In the genomic region with DNA sequence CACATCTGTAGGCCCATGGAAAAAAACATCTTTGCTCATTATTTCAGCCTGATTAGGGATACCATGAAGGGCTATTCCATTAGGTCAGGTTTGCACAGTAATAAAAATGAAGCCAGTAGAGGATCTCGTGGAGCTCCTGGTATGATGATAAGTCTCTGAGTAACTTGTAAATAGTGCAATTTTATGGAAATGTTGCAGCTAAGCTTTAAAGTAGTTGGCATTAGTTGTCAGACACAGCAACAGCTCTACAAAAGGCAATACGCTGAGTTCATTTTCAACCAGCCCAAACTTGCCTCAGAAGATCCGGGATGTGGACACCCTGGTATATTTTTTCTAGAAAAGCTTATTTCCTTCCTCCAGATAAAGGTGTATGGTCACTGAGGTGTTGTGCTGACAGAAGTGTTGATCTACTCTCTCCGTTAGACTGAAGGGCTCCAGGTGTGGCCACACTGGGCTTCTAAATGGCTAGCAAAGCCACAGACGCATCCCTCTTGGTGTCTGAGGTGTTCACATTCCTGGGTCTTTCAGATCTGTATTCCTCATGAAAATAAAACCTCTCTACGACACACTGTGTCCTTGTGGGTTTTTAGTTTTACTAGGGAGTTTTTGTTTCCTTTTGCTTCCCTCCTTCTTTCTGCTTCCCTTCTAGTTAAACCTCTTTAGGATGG, we compare ENCODE assay signal across 19 cellular contexts.
"Had no signal": no experiment of that assay in that cellular context is flagged by ENCODE, and none has a peak within 500 bp of the region (broad histone marks: within the 10 kb centered on the region; RNA-seq: fewer than 3 reads in every experiment).

No MANE protein-coding gene starts in this region.

- DNase-seq: activated CD4-positive, alpha-beta T cell treated with anti-CD3 and anti-CD28 coated beads, Interleukin-2, amount 10 ng/mL, durations not matched to agents 7 days and 5 days; activated CD8-positive, alpha-beta T cell treated with anti-CD3 and anti-CD28 coated beads, Interleukin-2, amount 10 ng/mL, durations not matched to agents 7 days and 5 days; activated naive CD4-positive, alpha-beta T cell treated with anti-CD3 and anti-CD28 coated beads for 36 hours; activated naive CD8-positive, alpha-beta T cell treated with anti-CD3 and anti-CD28 coated beads, Interleukin-2, amount 50 U/mL, for 24 hours; activated T-cell treated with anti-CD3 and anti-CD28 coated beads, Interleukin-2, amount 50 U/mL, for 24 hours; anterior cingulate cortex; cerebellar nuclear complex; effector CD4-positive, alpha-beta T cell; hypothalamus; islet precursor cell; mucosa of descending colon; naive B cell; stimulated activated naive CD8-positive, alpha-beta T cell treated with anti-CD3 and anti-CD28 coated beads, Interleukin-15, Interleukin-2, amounts not matched to agents 100 U/mL and 50 U/mL, for 24 hours; uterus had no signal

- H3K27ac Mint-ChIP-seq: activated CD4-positive, alpha-beta T cell treated with anti-CD3 and anti-CD28 coated beads, Interleukin-2, amount 10 ng/mL, durations not matched to agents 7 days and 5 days; activated CD8-positive, alpha-beta T cell treated with anti-CD3 and anti-CD28 coated beads, Interleukin-2, amount 10 ng/mL, durations not matched to agents 7 days and 5 days; activated naive CD4-positive, alpha-beta T cell treated with anti-CD3 and anti-CD28 coated beads for 36 hours; activated naive CD8-positive, alpha-beta T cell treated with anti-CD3 and anti-CD28 coated beads, Interleukin-2, amount 50 U/mL, for 24 hours; activated T-cell treated with anti-CD3 and anti-CD28 coated beads, Interleukin-2, amount 50 U/mL, for 24 hours; activated T-helper 2 cell treated with anti-CD3 and anti-CD28 coated beads, Interferon-gamma antibody, Interleukin-2, Interleukin-4, amounts not matched to agents 10 μg/mL and 5 μg/mL and 100 μg/mL, durations not matched to agents 14 hours and 24 hours and 36 hours; naive B cell; T-helper 1 cell treated with Interleukin-12 subunit alpha and Interleukin-12 subunit beta and Interleukin-4 antibody, amounts not matched to agents 30 μg/mL and 1 μg/mL, for 36 hours had no signal

- H3K27ac ChIP-seq: neutrophil, tibial nerve, uterus had no signal

- H3K4me1 Mint-ChIP-seq: activated CD4-positive, alpha-beta T cell treated with anti-CD3 and anti-CD28 coated beads, Interleukin-2, amount 10 ng/mL, durations not matched to agents 7 days and 5 days; activated naive CD8-positive, alpha-beta T cell treated with anti-CD3 and anti-CD28 coated beads, Interleukin-2, amount 50 U/mL, for 24 hours; naive B cell had no signal

- H3K9me3 ChIP-seq: mucosa of descending colon, neutrophil, tibial nerve, uterus had no signal

- H3K36me3 Mint-ChIP-seq: naive B cell had no signal

- H3K9me3 Mint-ChIP-seq: activated CD4-positive, alpha-beta T cell treated with anti-CD3 and anti-CD28 coated beads, Interleukin-2, amount 10 ng/mL, durations not matched to agents 7 days and 5 days; activated naive CD4-positive, alpha-beta T cell treated with anti-CD3 and anti-CD28 coated beads for 36 hours; activated naive CD8-positive, alpha-beta T cell treated with anti-CD3 and anti-CD28 coated beads, Interleukin-2, amount 50 U/mL, for 24 hours; activated T-cell treated with anti-CD3 and anti-CD28 coated beads, Interleukin-2, amount 50 U/mL, for 24 hours; activated T-helper 2 cell treated with anti-CD3 and anti-CD28 coated beads, Interferon-gamma antibody, Interleukin-2, Interleukin-4, amounts not matched to agents 10 μg/mL and 5 μg/mL and 100 μg/mL, durations not matched to agents 14 hours and 24 hours and 36 hours; naive B cell; T-helper 1 cell treated with Interleukin-12 subunit alpha and Interleukin-12 subunit beta and Interleukin-4 antibody, amounts not matched to agents 30 μg/mL and 1 μg/mL, for 36 hours had no signal

- ATAC-seq: activated CD4-positive, CD25-positive, alpha-beta regulatory T cell treated with anti-CD3 and anti-CD28 coated beads, Interleukin-2, amount 50 U/mL, for 24 hours; activated CD8-positive, alpha-beta T cell treated with anti-CD3 and anti-CD28 coated beads, Interleukin-2, amount 10 ng/mL, durations not matched to agents 7 days and 5 days; activated naive CD8-positive, alpha-beta T cell treated with anti-CD3 and anti-CD28 coated beads, Interleukin-2, amount 50 U/mL, for 24 hours; mucosa of descending colon; stimulated activated naive CD8-positive, alpha-beta T cell treated with anti-CD3 and anti-CD28 coated beads, Interleukin-15, Interleukin-2, amounts not matched to agents 100 U/mL and 50 U/mL, for 24 hours had no signal

- H3K4me3 Mint-ChIP-seq: activated CD4-positive, alpha-beta T cell treated with anti-CD3 and anti-CD28 coated beads, Interleukin-2, amount 10 ng/mL, durations not matched to agents 7 days and 5 days; activated CD8-positive, alpha-beta T cell treated with anti-CD3 and anti-CD28 coated beads, Interleukin-2, amount 10 ng/mL, durations not matched to agents 7 days and 5 days; activated naive CD4-positive, alpha-beta T cell treated with anti-CD3 and anti-CD28 coated beads for 36 hours; activated naive CD8-positive, alpha-beta T cell treated with anti-CD3 and anti-CD28 coated beads, Interleukin-2, amount 50 U/mL, for 24 hours; activated T-cell treated with anti-CD3 and anti-CD28 coated beads, Interleukin-2, amount 50 U/mL, for 24 hours; naive B cell; T-helper 1 cell treated with Interleukin-12 subunit alpha and Interleukin-12 subunit beta and Interleukin-4 antibody, amounts not matched to agents 30 μg/mL and 1 μg/mL, for 36 hours had no signal

- H3K36me3 ChIP-seq: neutrophil, tibial nerve, uterus had no signal

- H3K4me1 ChIP-seq: uterus had no signal

- H3K4me3 ChIP-seq: mucosa of descending colon, tibial nerve, uterus had no signal

- H3K27me3 ChIP-seq: neutrophil, tibial nerve, uterus had no signal
